ENCODE assay signal across 14 cellular contexts in genomic region chr6:33592280-33592594, GRCh38. TPM values are rescaled to one million over a fixed set of nuclear protein-coding genes. Genes with fewer than 3 reads are reported as not detected.
A peak's percentile ranks its signal among the peaks of the same experiment; 100 is the strongest.
DNase-seq lines count a peak whose midpoint lies in the region; ATAC-seq and TF ChIP-seq lines count a peak whose summit lies in the region.
"Had no signal": no experiment of that assay in that cellular context is flagged by ENCODE, and none has a peak within 500 bp of the region (broad histone marks: within the 10 kb centered on the region; RNA-seq: fewer than 3 reads in every experiment).

No MANE protein-coding gene starts in this region.

- peaks cover 26% of the 10 kb centered on the region for H3K4me1 Mint-ChIP-seq in activated T-cell treated with anti-CD3 and anti-CD28 coated beads, Interleukin-2, amount 50 U/mL, for 4 hours (ENCODE audit: low read depth)

- H3K4me1 ChIP-seq in osteoblast (ENCODE audit: insufficient read depth, low read length): peaks cover 17% of the 10 kb centered on the region

- H3K9me3 Mint-ChIP-seq in activated T-cell treated with anti-CD3 and anti-CD28 coated beads, Interleukin-2, amount 50 U/mL, for 4 hours: no peaks in the 10 kb centered on the region
- H3K9me3 Mint-ChIP-seq in activated naive CD4-positive, alpha-beta T cell treated with anti-CD3 and anti-CD28 coated beads, Interleukin-2, amount 50 U/mL, for 72 hours: peaks cover 0 to 4% of the 10 kb centered on the region in 2 donors

- H3K36me3 ChIP-seq in H7 (replicated peaks; ENCODE audit: control insufficient read depth, insufficient read depth, low read length) (no peaks in the 10 kb centered on the region), osteoblast (ENCODE audit: insufficient read depth, low read length) (no peaks in the 10 kb centered on the region), WERI-Rb-1 (no peaks in the 10 kb centered on the region)
- H3K36me3 ChIP-seq: lower lobe of right lung, sigmoid colon, uterus had no signal

- H3K27ac ChIP-seq in osteoblast (ENCODE audit: low read depth, low read length) (no peak overlapping the region), WERI-Rb-1 (no peak overlapping the region)
- H3K27ac ChIP-seq: sigmoid colon, uterus had no signal

- H3K9me3 ChIP-seq in osteoblast (ENCODE audit: low read depth, low read length) (no peaks in the 10 kb centered on the region), WERI-Rb-1 (ENCODE audit: severe bottlenecking) (no peaks in the 10 kb centered on the region)
- H3K9me3 ChIP-seq: lower lobe of right lung, sigmoid colon, uterus had no signal

- no peak for ATAC-seq in activated T-cell treated with anti-CD3 and anti-CD28 coated beads, Interleukin-2, amount 50 U/mL, for 4 hours
- ATAC-seq in activated naive CD4-positive, alpha-beta T cell treated with anti-CD3 and anti-CD28 coated beads, Interleukin-2, amount 50 U/mL, for 72 hours: no peak

- no peak overlapping the region for H3K4me2 ChIP-seq in osteoblast (ENCODE audit: insufficient read depth, low read length)

- DNase-seq in activated T-cell treated with anti-CD3 and anti-CD28 coated beads, Interleukin-2, amount 50 U/mL, for 4 hours: no peak
- DNase-seq in activated T-cell treated with anti-CD3 and anti-CD28 coated beads, Interleukin-2, amount 50 U/mL, for 1 hour: no peak
- DNase-seq in H7: peak; percentile 61
- DNase-seq in activated naive CD4-positive, alpha-beta T cell treated with anti-CD3 and anti-CD28 coated beads, Interleukin-2, amount 50 U/mL, for 72 hours (ENCODE audit: low spot score in 2 of 2): no peak
- peak; percentile 44 for DNase-seq in osteoblast (ENCODE audit: insufficient read length, low spot score, missing footprints)
- DNase-seq in DMS53 (lab: John Stamatoyannopoulos, UW): no peak
- no peak for DNase-seq in WERI-Rb-1
- DNase-seq in NCI-H1436 (lab: John Stamatoyannopoulos, UW): no peak
- DNase-seq: foreskin keratinocyte, NCI-H1092, NCI-H226, sigmoid colon, uterus had no signal

- H2AFZ ChIP-seq in osteoblast (ENCODE audit: low read length): no peak overlapping the region

- H3K27me3 ChIP-seq in H7 (ENCODE audit: control insufficient read depth, insufficient read depth, low read length) (no peaks in the 10 kb centered on the region; the same call in 1 of the 2 replicates), osteoblast (ENCODE audit: insufficient read depth, low read length) (no peaks in the 10 kb centered on the region), WERI-Rb-1 (ENCODE audit: insufficient read depth, low read depth, severe bottlenecking) (no peaks in the 10 kb centered on the region)
- H3K27me3 ChIP-seq: foreskin keratinocyte, uterus had no signal

- H3K4me3 Mint-ChIP-seq in activated T-cell treated with anti-CD3 and anti-CD28 coated beads, Interleukin-2, amount 50 U/mL, for 4 hours: peak overlapping the region; percentile 5

- peak overlapping the region; percentile 5 to 67 for H3K27ac Mint-ChIP-seq in activated naive CD4-positive, alpha-beta T cell treated with anti-CD3 and anti-CD28 coated beads, Interleukin-2, amount 50 U/mL, for 72 hours

- no peaks in the 10 kb centered on the region for H4K20me1 ChIP-seq in osteoblast (ENCODE audit: insufficient read depth, low read length)

- H3K36me3 Mint-ChIP-seq in activated T-cell treated with anti-CD3 and anti-CD28 coated beads, Interleukin-2, amount 50 U/mL, for 4 hours (ENCODE audit: insufficient read depth): no peaks in the 10 kb centered on the region
- peaks cover 0 to 4% of the 10 kb centered on the region in 2 donors for H3K36me3 Mint-ChIP-seq in activated naive CD4-positive, alpha-beta T cell treated with anti-CD3 and anti-CD28 coated beads, Interleukin-2, amount 50 U/mL, for 72 hours

- no peak for TF ChIP-seq CTCF in osteoblast (IDR thresholded peaks at IDR 0.05; ENCODE audit: extremely low read depth, low read depth, low read length)
- no peak for TF ChIP-seq CTCF in WERI-Rb-1 (IDR thresholded peaks at IDR 0.05; ENCODE audit: low read depth, low read length)

- H3K4me3 ChIP-seq in H7 (ENCODE audit: insufficient read depth, low read depth, low read length) (no peak overlapping the region), osteoblast (ENCODE audit: insufficient read depth, low read length) (no peak overlapping the region), WERI-Rb-1 (ENCODE audit: low read depth, low read length) (no peak overlapping the region)
- H3K4me3 ChIP-seq: sigmoid colon, uterus had no signal

- H3K27me3 Mint-ChIP-seq in activated T-cell treated with anti-CD3 and anti-CD28 coated beads, Interleukin-2, amount 50 U/mL, for 4 hours (ENCODE audit: low read depth): no peaks in the 10 kb centered on the region

- no peaks in the 10 kb centered on the region for H3K79me2 ChIP-seq in osteoblast (ENCODE audit: insufficient read depth, low read length)

RNA-seq across cellular contexts. Expression of gene BAK1, which starts 12.2 kb away (rescaled TPM):
- total RNA-seq in activated T-cell treated with anti-CD3 and anti-CD28 coated beads, Interleukin-2, amount 50 U/mL, for 4 hours: 10 to 100 TPM; 42.1 to 52.0 (median 49.8) TPM
- 45.9 and 50.5 TPM in 2 replicates for total RNA-seq in H7 (2014; rRNA removed; shearing (Covaris generic))
- total RNA-seq in activated naive CD4-positive, alpha-beta T cell treated with anti-CD3 and anti-CD28 coated beads, Interleukin-2, amount 50 U/mL, for 72 hours: 10 to 100 TPM; 43.8 to 57.0 TPM
- 13.3 and 13.8 TPM in 2 replicates for total RNA-seq in osteoblast

RNA-seq across cellular contexts. Expression of gene ITPR3, which starts 28.9 kb away (rescaled TPM):
- total RNA-seq in activated T-cell treated with anti-CD3 and anti-CD28 coated beads, Interleukin-2, amount 50 U/mL, for 4 hours: 10 to 100 TPM; 34.6 to 37.2 (median 35.5) TPM
- total RNA-seq in H7 (2014; rRNA removed; shearing (Covaris generic)): 23.4 and 26.0 TPM in 2 replicates
- 10 to 100 TPM; 39.2 to 50.8 TPM for total RNA-seq in activated naive CD4-positive, alpha-beta T cell treated with anti-CD3 and anti-CD28 coated beads, Interleukin-2, amount 50 U/mL, for 72 hours
- total RNA-seq in osteoblast: 46.7 and 52.2 TPM in 2 replicates

Comparison
In these comparisons a context has a peak if more than half of its experiments do, and no peak if none do; other contexts are left out.
1. DNase-seq: peak in H7 (single experiment) and osteoblast (single experiment); none in activated T-cell treated with anti-CD3 and anti-CD28 coated beads, Interleukin-2, amount 50 U/mL, for 4 hours (single experiment), activated T-cell treated with anti-CD3 and anti-CD28 coated beads, Interleukin-2, amount 50 U/mL, for 1 hour (single experiment), activated naive CD4-positive, alpha-beta T cell treated with anti-CD3 and anti-CD28 coated beads, Interleukin-2, amount 50 U/mL, for 72 hours (0 of 2), DMS53 (single experiment), WERI-Rb-1 (single experiment) and NCI-H1436 (single experiment).